In genomic region chr5:177404641-177405134, GRCh38 we compare ENCODE assay signal across 8 cellular contexts. TPM values are rescaled to one million over a fixed set of nuclear protein-coding genes. Genes with fewer than 3 reads are reported as not detected.
A peak's percentile ranks its signal among the peaks of the same experiment; 100 is the strongest.
DNase-seq lines count a peak whose midpoint lies in the region; TF ChIP-seq lines count a peak whose summit lies in the region.

No MANE protein-coding gene starts in this region.

- no peaks in the 10 kb centered on the region for H3K36me3 ChIP-seq in GM23248 (ENCODE audit: low read depth)
- H3K36me3 ChIP-seq in ascending aorta = no peaks in the 10 kb centered on the region
- no peaks in the 10 kb centered on the region for H3K36me3 ChIP-seq in mesodermal cell (ENCODE audit: control insufficient read depth, insufficient read depth, low read length)

- H3K4me2 ChIP-seq in GM23248 (ENCODE audit: unreplicated experiment) = peak overlapping the region; percentile 76

- H3K4me3 ChIP-seq in GM23248 (peak overlapping the region; percentile 74), ascending aorta (peak overlapping the region; percentile 52 to 85), mesodermal cell (ENCODE audit: extremely low read depth, insufficient read depth, low read length, poor library complexity, severe bottlenecking) (peak overlapping the region; percentile 43)

- peak overlapping the region; percentile 77 for H2AFZ ChIP-seq in GM23248

- peak overlapping the region; percentile 96 for H3K27ac ChIP-seq in 22Rv1
- H3K27ac ChIP-seq in GM23248 = no peak overlapping the region
- no peak overlapping the region for H3K27ac ChIP-seq in ascending aorta
- no peak overlapping the region for H3K27ac ChIP-seq in mesodermal cell (ENCODE audit: low read depth, low read length, severe bottlenecking)

- in situ Hi-C loops in GM23248 (cut with MboI) = no loop called here

- WGBS in GM23248 (ENCODE audit: low coverage in 1 of 2, low lambda C conversion rate in 2 of 2, missing lambda C conversion rate in 2 of 2), 2 experiments = 35 to 40% methylated on average over 10 to 15 of the region's 15 CpGs
- WGBS in mesodermal cell (ENCODE audit: insufficient coverage in 2 of 2), 2 experiments = 64 to 65% methylated on average over 9 to 12 of the region's 15 CpGs

- no peaks in the 10 kb centered on the region for H3K79me2 ChIP-seq in GM23248 (ENCODE audit: insufficient read depth)

- H3F3A ChIP-seq in GM23248 (ENCODE audit: insufficient read depth) = peaks cover 8% of the 10 kb centered on the region; the same call in 1 of the 2 replicates

- intact Hi-C loops in ascending aorta (cut with DNase I) = loop anchor here (1.0 kb wide), 3 partner anchors 22 to 97 kb away; partner anchors contain the start of gene GRK6

- H3K4me1 ChIP-seq in GM23248 (ENCODE audit: insufficient read depth) (no peaks in the 10 kb centered on the region), ascending aorta (peaks cover 17 to 24% of the 10 kb centered on the region in 2 donors), mesodermal cell (ENCODE audit: control insufficient read depth, insufficient read depth, low read length, poor library complexity, severe bottlenecking) (peaks cover 6% of the 10 kb centered on the region)

- H3K9me3 ChIP-seq in GM23248 (ENCODE audit: low read depth) = no peaks in the 10 kb centered on the region
- no peaks in the 10 kb centered on the region for H3K9me3 ChIP-seq in ascending aorta
- no peaks in the 10 kb centered on the region for H3K9me3 ChIP-seq in mesodermal cell (ENCODE audit: control insufficient read depth, low read length)

- H3K9ac ChIP-seq in GM23248 = peak overlapping the region; percentile 45

- no peak for DNase-seq in GM23248
- no peak for DNase-seq in ascending aorta (ENCODE audit: low spot score in 2 of 2)
- DNase-seq in SIG-M5 treated with dmso at 0.1 percent for 504 hours (lab: John Stamatoyannopoulos, UW; ENCODE audit: unreplicated experiment) = no peak
- DNase-seq in NCI-H146 treated with DMSO at 0.1 percent for 48 hours (lab: John Stamatoyannopoulos, UW; ENCODE audit: unreplicated experiment) = no peak
- DNase-seq in AG20443 (ENCODE audit: low spot score) = no peak
- no peak for DNase-seq in epidermal melanocyte (ENCODE audit: insufficient read length, low spot score)

- no peaks in the 10 kb centered on the region for H3K9me2 ChIP-seq in GM23248 (ENCODE audit: insufficient read depth)

- H3K27me3 ChIP-seq in GM23248 (replicated peaks; ENCODE audit: insufficient read depth) (peaks cover 34% of the 10 kb centered on the region), ascending aorta (peaks cover 38% of the 10 kb centered on the region)

- TF ChIP-seq CTCF in 22Rv1 (IDR thresholded peaks at IDR 0.05) (no peak), ascending aorta (IDR thresholded peaks at IDR 0.05) (no peak)

- no peaks in the 10 kb centered on the region for H4K20me1 ChIP-seq in GM23248 (ENCODE audit: insufficient read depth)

RNA-seq across cellular contexts. Expression of gene PFN3, which starts 4.2 kb away (rescaled TPM):
- not detected in 2 replicates for total RNA-seq in GM23248 (2014; rRNA removed; shearing (Covaris generic))
- not detected in 2 replicates for polyA plus RNA-seq in GM23248 (2016; fragmentation: Nextera tagmentation; extraction: Ambion mirVana)
- not detected for total RNA-seq in ascending aorta
- not detected for polyA plus RNA-seq in mesodermal cell (2013, experiment 1 of 2)
- not detected for polyA plus RNA-seq in mesodermal cell (2013, experiment 2 of 2)

RNA-seq across cellular contexts. Expression of gene F12, which starts 4.7 kb away (rescaled TPM):
- 0.43 and 1.3 TPM in 2 replicates for total RNA-seq in GM23248 (2014; rRNA removed; shearing (Covaris generic))
- 1.2 and 1.8 TPM in 2 replicates for polyA plus RNA-seq in GM23248 (2016; fragmentation: Nextera tagmentation; extraction: Ambion mirVana)
- not detected for total RNA-seq in ascending aorta
- 2.1 TPM for polyA plus RNA-seq in mesodermal cell (2013, experiment 1 of 2)
- polyA plus RNA-seq in mesodermal cell (2013, experiment 2 of 2) = 0.76 TPM

RNA-seq across cellular contexts. Expression of gene SLC34A1, which starts 20.5 kb away (rescaled TPM):
- total RNA-seq in GM23248 (2014; rRNA removed; shearing (Covaris generic)) = not detected in 2 replicates
- not detected in 2 replicates for polyA plus RNA-seq in GM23248 (2016; fragmentation: Nextera tagmentation; extraction: Ambion mirVana)
- total RNA-seq in ascending aorta = not detected
- polyA plus RNA-seq in mesodermal cell (2013, experiment 1 of 2) = not detected
- polyA plus RNA-seq in mesodermal cell (2013, experiment 2 of 2) = not detected

RNA-seq across cellular contexts. Expression of gene GRK6, which starts 21.8 kb away (rescaled TPM):
- 17.3 and 30.4 TPM in 2 replicates for total RNA-seq in GM23248 (2014; rRNA removed; shearing (Covaris generic))
- polyA plus RNA-seq in GM23248 (2016; fragmentation: Nextera tagmentation; extraction: Ambion mirVana) = 7.7 and 13.5 TPM in 2 replicates
- total RNA-seq in ascending aorta = 20.6 TPM
- 29.2 TPM for polyA plus RNA-seq in mesodermal cell (2013, experiment 1 of 2)
- 26.2 TPM for polyA plus RNA-seq in mesodermal cell (2013, experiment 2 of 2)

RNA-seq across cellular contexts. Expression of gene PRR7, which starts 41.9 kb away (rescaled TPM):
- total RNA-seq in GM23248 (2014; rRNA removed; shearing (Covaris generic)) = 23.9 and 24.8 TPM in 2 replicates
- 10.5 and 11.1 TPM in 2 replicates for polyA plus RNA-seq in GM23248 (2016; fragmentation: Nextera tagmentation; extraction: Ambion mirVana)
- 18.1 TPM for total RNA-seq in ascending aorta
- polyA plus RNA-seq in mesodermal cell (2013, experiment 1 of 2) = 8.4 TPM
- 5.4 TPM for polyA plus RNA-seq in mesodermal cell (2013, experiment 2 of 2)
